Comparison of ENCODE assay signal across 21 cellular contexts in the genomic region with DNA sequence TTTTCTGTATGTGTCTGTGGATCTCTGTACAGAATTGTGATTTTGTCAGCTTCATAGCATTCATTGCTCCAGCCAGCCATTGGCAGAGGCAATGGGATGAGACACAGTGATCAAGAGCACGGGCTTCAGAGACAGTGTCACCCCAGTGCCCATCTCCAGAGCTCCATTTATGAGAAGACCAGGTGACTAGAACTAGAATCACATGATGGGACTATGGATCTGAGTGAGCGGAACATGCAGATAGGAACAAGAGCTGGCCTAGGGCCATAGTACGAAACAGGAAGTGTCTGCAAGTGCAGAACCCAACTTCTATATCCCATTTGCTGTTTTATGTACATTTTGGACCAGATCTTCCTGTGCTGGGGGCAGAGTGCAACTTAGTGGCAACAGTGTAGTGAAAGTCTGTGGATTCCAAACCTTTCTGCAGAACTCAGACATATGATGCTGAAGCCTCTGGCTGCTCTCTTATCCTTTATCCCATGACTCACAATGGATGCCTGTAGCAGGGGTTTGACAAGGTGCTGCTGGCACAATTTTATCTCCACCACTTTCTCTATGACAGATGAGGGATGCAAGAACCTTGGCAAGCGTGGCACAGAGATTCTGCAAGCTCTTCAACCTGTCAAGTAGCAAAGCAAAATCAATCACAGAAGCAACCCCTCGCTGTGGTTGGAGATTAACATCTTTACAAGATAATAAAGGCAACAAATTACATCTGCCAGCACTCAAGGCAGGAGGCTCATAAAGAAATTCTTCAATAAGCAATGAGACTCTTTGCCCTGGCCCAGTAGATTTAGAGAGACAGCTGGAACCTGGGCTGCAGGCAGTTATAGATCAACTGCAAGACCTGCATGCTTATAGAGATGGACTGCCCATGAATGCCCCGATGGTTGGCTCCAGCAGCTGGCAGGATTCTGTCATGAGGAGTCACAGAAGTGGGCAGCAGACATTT.
DNase-seq lines count a peak whose midpoint lies in the region; ATAC-seq, FAIRE-seq and TF ChIP-seq lines count a peak whose summit lies in the region.
"Had no signal": no experiment of that assay in that cellular context is flagged by ENCODE, and none has a peak within 500 bp of the region (broad histone marks: within the 10 kb centered on the region; RNA-seq: fewer than 3 reads in every experiment).

No MANE protein-coding gene starts in this region.

- TF ChIP-seq CTCF in BE2C (IDR thresholded peaks at IDR 0.05; ENCODE audit: low read depth, low read length) = no peak
- TF ChIP-seq CTCF in HFFc6 (IDR thresholded peaks at IDR 0.05) = no peak
- no peak for TF ChIP-seq CTCF in Peyer's patch (IDR thresholded peaks at IDR 0.05)
- no peak for TF ChIP-seq CTCF in progenitor cell of endocrine pancreas (IDR thresholded peaks at IDR 0.05; ENCODE audit: unreplicated experiment)

- H3K9me3 ChIP-seq in BE2C (no peaks in the 10 kb centered on the region), Peyer's patch (no peaks in the 10 kb centered on the region)
- H3K9me3 ChIP-seq: Caco-2, ovary, SJCRH30, suprapubic skin had no signal

- H3K27ac Mint-ChIP-seq in HFFc6 = no peak overlapping the region
- H3K27ac Mint-ChIP-seq in progenitor cell of endocrine pancreas = no peak overlapping the region

- H3K4me1 ChIP-seq in BE2C (peaks cover 6% of the 10 kb centered on the region), Peyer's patch (no peaks in the 10 kb centered on the region)
- H3K4me1 ChIP-seq: Caco-2, gastroesophageal sphincter, SJCRH30, suprapubic skin had no signal

- DNase-seq in BE2C = peak; percentile 62
- peak; percentile 2 for DNase-seq in HFFc6
- DNase-seq in left ventricle myocardium superior = peak; percentile 42
- no peak for DNase-seq in Peyer's patch
- no peak for DNase-seq in H54 (ENCODE audit: insufficient read length, low spot score)
- DNase-seq in activated effector memory CD4-positive, alpha-beta T cell treated with anti-CD3 and anti-CD28 coated beads, Interleukin-2, amount 50 U/mL, for 16 hours = no peak
- DNase-seq in progenitor cell of endocrine pancreas (ENCODE audit: low spot score, unreplicated experiment) = no peak
- DNase-seq: activated CD4-positive, alpha-beta T cell treated with anti-CD3 and anti-CD28 coated beads for 48 hours; activated gamma-delta T cell; anterior cingulate cortex; Caco-2; cortex of kidney; GF-D8; NCI-H1436 treated with DMSO at 0.1 percent for 48 hours; ovary; SJCRH30; small intestine had no signal

- H3K4me3 Mint-ChIP-seq in HFFc6 = no peak overlapping the region
- no peak overlapping the region for H3K4me3 Mint-ChIP-seq in progenitor cell of endocrine pancreas (ENCODE audit: low read depth)

- H3K36me3 Mint-ChIP-seq in HFFc6 (ENCODE audit: low read depth) (no peaks in the 10 kb centered on the region), progenitor cell of endocrine pancreas (ENCODE audit: insufficient read depth) (no peaks in the 10 kb centered on the region)

- no peak for FAIRE-seq in H54 (lab: Jason Lieb, UNC)
- FAIRE-seq: endothelial cell of umbilical vein, small intestine had no signal

- no peaks in the 10 kb centered on the region for H3K9me3 Mint-ChIP-seq in HFFc6
- peaks cover 3% of the 10 kb centered on the region for H3K9me3 Mint-ChIP-seq in progenitor cell of endocrine pancreas (ENCODE audit: low read depth)

- H3K27me3 Mint-ChIP-seq in HFFc6 (ENCODE audit: insufficient read depth) = no peaks in the 10 kb centered on the region
- H3K27me3 Mint-ChIP-seq in progenitor cell of endocrine pancreas = no peaks in the 10 kb centered on the region

- H3K4me3 ChIP-seq in BE2C (ENCODE audit: low read depth, low read length) = no peak overlapping the region
- no peak overlapping the region for H3K4me3 ChIP-seq in Peyer's patch
- H3K4me3 ChIP-seq: gastroesophageal sphincter, ovary, SJCRH30, suprapubic skin had no signal

- no peak for TF ChIP-seq POLR2A in Peyer's patch (IDR thresholded peaks at IDR 0.05)
- no peak for TF ChIP-seq POLR2A in H54 (IDR thresholded peaks at IDR 0.05; ENCODE audit: low read depth, low read length)

- H3K36me3 ChIP-seq in BE2C = no peaks in the 10 kb centered on the region
- no peaks in the 10 kb centered on the region for H3K36me3 ChIP-seq in Peyer's patch
- H3K36me3 ChIP-seq: gastroesophageal sphincter, ovary, SJCRH30, suprapubic skin had no signal

- H3K27ac ChIP-seq in Peyer's patch = no peak overlapping the region
- H3K27ac ChIP-seq: gastroesophageal sphincter, ovary, SJCRH30, suprapubic skin had no signal

- ATAC-seq in SK-N-SH treated with all-trans-retinoic acid at 6 μM for 48 hours (peak; percentile 86), left ventricle myocardium superior (peak; percentile 98)
- ATAC-seq: gastroesophageal sphincter had no signal

- H3K27me3 ChIP-seq in BE2C (no peaks in the 10 kb centered on the region), Peyer's patch (no peaks in the 10 kb centered on the region)
- H3K27me3 ChIP-seq: gastroesophageal sphincter, ovary, SJCRH30, suprapubic skin had no signal

- H3K4me1 Mint-ChIP-seq in HFFc6 (ENCODE audit: low read depth) (peaks cover 10% of the 10 kb centered on the region), progenitor cell of endocrine pancreas (ENCODE audit: low read depth) (no peaks in the 10 kb centered on the region)

- intact Hi-C loops in left ventricle myocardium superior (cut with micrococcal nuclease) = no loop called here

TF ChIP-seq in SK-N-SH treated with all-trans-retinoic acid at 6 μM for 48 hours, 23 proteins besides CTCF, POLR2A, EP300 and RAD21 (continues in another document):
- TF ChIP-seq ESRRG (CRISPR knock-in tag; IDR thresholded peaks at IDR 0.05) = no peak
- TF ChIP-seq CSDC2 (CRISPR knock-in tag; IDR thresholded peaks at IDR 0.05) = 0 out of 2 replicates have a peak, but pooled peaks have one; percentile 21
- TF ChIP-seq ISL1 (CRISPR knock-in tag; IDR thresholded peaks at IDR 0.05) = peak; percentile 93
- TF ChIP-seq, protein P1, sequence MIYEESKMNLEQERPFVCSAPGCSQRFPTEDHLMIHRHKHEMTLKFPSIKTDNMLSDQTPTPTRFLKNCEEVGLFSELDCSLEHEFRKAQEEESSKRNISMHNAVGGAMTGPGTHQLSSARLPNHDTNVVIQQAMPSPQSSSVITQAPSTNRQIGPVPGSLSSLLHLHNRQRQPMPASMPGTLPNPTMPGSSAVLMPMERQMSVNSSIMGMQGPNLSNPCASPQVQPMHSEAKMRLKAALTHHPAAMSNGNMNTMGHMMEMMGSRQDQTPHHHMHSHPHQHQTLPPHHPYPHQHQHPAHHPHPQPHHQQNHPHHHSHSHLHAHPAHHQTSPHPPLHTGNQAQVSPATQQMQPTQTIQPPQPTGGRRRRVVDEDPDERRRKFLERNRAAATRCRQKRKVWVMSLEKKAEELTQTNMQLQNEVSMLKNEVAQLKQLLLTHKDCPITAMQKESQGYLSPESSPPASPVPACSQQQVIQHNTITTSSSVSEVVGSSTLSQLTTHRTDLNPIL (CRISPR knock-in tag; IDR thresholded peaks at IDR 0.05; ENCODE audit: low read depth) = peak; percentile 30; the same call in 1 of the 2 replicates
- TF ChIP-seq, protein P2, sequence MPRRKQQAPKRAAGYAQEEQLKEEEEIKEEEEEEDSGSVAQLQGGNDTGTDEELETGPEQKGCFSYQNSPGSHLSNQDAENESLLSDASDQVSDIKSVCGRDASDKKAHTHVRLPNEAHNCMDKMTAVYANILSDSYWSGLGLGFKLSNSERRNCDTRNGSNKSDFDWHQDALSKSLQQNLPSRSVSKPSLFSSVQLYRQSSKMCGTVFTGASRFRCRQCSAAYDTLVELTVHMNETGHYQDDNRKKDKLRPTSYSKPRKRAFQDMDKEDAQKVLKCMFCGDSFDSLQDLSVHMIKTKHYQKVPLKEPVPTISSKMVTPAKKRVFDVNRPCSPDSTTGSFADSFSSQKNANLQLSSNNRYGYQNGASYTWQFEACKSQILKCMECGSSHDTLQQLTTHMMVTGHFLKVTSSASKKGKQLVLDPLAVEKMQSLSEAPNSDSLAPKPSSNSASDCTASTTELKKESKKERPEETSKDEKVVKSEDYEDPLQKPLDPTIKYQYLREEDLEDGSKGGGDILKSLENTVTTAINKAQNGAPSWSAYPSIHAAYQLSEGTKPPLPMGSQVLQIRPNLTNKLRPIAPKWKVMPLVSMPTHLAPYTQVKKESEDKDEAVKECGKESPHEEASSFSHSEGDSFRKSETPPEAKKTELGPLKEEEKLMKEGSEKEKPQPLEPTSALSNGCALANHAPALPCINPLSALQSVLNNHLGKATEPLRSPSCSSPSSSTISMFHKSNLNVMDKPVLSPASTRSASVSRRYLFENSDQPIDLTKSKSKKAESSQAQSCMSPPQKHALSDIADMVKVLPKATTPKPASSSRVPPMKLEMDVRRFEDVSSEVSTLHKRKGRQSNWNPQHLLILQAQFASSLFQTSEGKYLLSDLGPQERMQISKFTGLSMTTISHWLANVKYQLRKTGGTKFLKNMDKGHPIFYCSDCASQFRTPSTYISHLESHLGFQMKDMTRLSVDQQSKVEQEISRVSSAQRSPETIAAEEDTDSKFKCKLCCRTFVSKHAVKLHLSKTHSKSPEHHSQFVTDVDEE (CRISPR knock-in tag; IDR thresholded peaks at IDR 0.05) = peak; percentile 86
- TF ChIP-seq ZNF8 (CRISPR knock-in tag; IDR thresholded peaks at IDR 0.05) = no peak
- TF ChIP-seq PATZ1 (CRISPR knock-in tag; IDR thresholded peaks at IDR 0.05; ENCODE audit: borderline replicate concordance) = peak; percentile 54; the same call in 1 of the 2 replicates
- TF ChIP-seq GLIS3 (CRISPR knock-in tag; IDR thresholded peaks at IDR 0.05) = no peak
- no peak for TF ChIP-seq PPARA (CRISPR knock-in tag; IDR thresholded peaks at IDR 0.05; ENCODE audit: borderline replicate concordance)
- TF ChIP-seq RARB (CRISPR knock-in tag; IDR thresholded peaks at IDR 0.05) = no peak
- TF ChIP-seq SNAI2 (CRISPR knock-in tag; IDR thresholded peaks at IDR 0.05) = 0 out of 2 replicates have a peak, but pooled peaks have one; percentile 49

Comparison
In these comparisons a context has a peak if more than half of its experiments do, and no peak if none do; other contexts are left out.
1. DNase-seq: peak in BE2C (single experiment), HFFc6 (single experiment) and left ventricle myocardium superior (single experiment); none in Peyer's patch (0 of 3), H54 (single experiment), activated effector memory CD4-positive, alpha-beta T cell treated with anti-CD3 and anti-CD28 coated beads, Interleukin-2, amount 50 U/mL, for 16 hours (single experiment) and progenitor cell of endocrine pancreas (single experiment).